8 cellular contexts compared by ENCODE assay signal in genomic region chr3:16884748-16885587, GRCh38. TPM values are rescaled to one million over a fixed set of nuclear protein-coding genes. Genes with fewer than 3 reads are reported as not detected.
DNase-seq lines count a peak whose midpoint lies in the region; ATAC-seq and TF ChIP-seq lines count a peak whose summit lies in the region.

Gene PLCL2 (plus strand): TSS chr3:16884955. CDS start chr3:16885040, 85 bp downstream.

- H3K27me3 ChIP-seq in OCI-LY3 (ENCODE audit: low read depth, low read length) (no peaks in the 10 kb centered on the region), testis (no peaks in the 10 kb centered on the region)

- DNase-seq in A172 (ENCODE audit: low spot score) = peak; percentile 16
- peak; percentile 58 for DNase-seq in activated T-helper 1 cell treated with anti-CD3 and anti-CD28 coated beads, Interleukin-12 subunit alpha, Interleukin-12 subunit beta, Interleukin-2, Interleukin-4 antibody, amounts not matched to agents 30 ng/mL and 10 ng/mL and 1 ng/mL, durations not matched to agents 14 hours and 24 hours and 36 hours (ENCODE audit: low spot score)
- peak; percentile 43 for DNase-seq in fibroblast of peridontal ligament (ENCODE audit: extremely low read depth)
- DNase-seq in neural crest cell (ENCODE audit: low read depth, low spot score) = peak; percentile 33
- no peak for DNase-seq in testis

- peaks cover 46% of the 10 kb centered on the region for H3K4me1 Mint-ChIP-seq in activated T-helper 1 cell treated with anti-CD3 and anti-CD28 coated beads, Interleukin-12 subunit alpha, Interleukin-12 subunit beta, Interleukin-2, Interleukin-4 antibody, amounts not matched to agents 30 ng/mL and 10 ng/mL and 1 ng/mL, durations not matched to agents 14 hours and 24 hours and 36 hours (ENCODE audit: low read depth)
- peaks cover 29% of the 10 kb centered on the region for H3K4me1 Mint-ChIP-seq in neural crest cell

- H4K20me1 ChIP-seq in OCI-LY3 (ENCODE audit: insufficient read depth, low read length) = peaks cover 8% of the 10 kb centered on the region; the same call in 1 of the 2 replicates

- H3K36me3 ChIP-seq in OCI-LY3 (replicated peaks; ENCODE audit: low read depth, low read length) = no peaks in the 10 kb centered on the region
- H3K36me3 ChIP-seq in testis (ENCODE audit: low read depth, missing control alignments) = no peaks in the 10 kb centered on the region

- peak within 1 kb of the TSS; percentile 89 for H3K9ac ChIP-seq in OCI-LY3 (ENCODE audit: low read length)

- TF ChIP-seq POLR2A in testis (IDR thresholded peaks at IDR 0.05) = no peak

- H3K4me3 ChIP-seq in OCI-LY3 (ENCODE audit: low read length) = peak within 1 kb of the TSS; percentile 84
- peak within 1 kb of the TSS; percentile 85 to 91 for H3K4me3 ChIP-seq in testis

- ATAC-seq in GM18858 (IDR thresholded peaks at IDR 0.05; ENCODE audit: unreplicated experiment) = peak; percentile 15
- ATAC-seq in HG03064 (IDR thresholded peaks at IDR 0.05; ENCODE audit: low read depth, unreplicated experiment) = peak; percentile 33

- H3K27ac ChIP-seq in OCI-LY3 (ENCODE audit: low read length) (peak within 1 kb of the TSS; percentile 70), testis (peak within 1 kb of the TSS; percentile 96 to 98)

- peaks cover 50% of the 10 kb centered on the region for H3K79me2 ChIP-seq in OCI-LY3 (ENCODE audit: low read length)

- H3K9me3 Mint-ChIP-seq in activated T-helper 1 cell treated with anti-CD3 and anti-CD28 coated beads, Interleukin-12 subunit alpha, Interleukin-12 subunit beta, Interleukin-2, Interleukin-4 antibody, amounts not matched to agents 30 ng/mL and 10 ng/mL and 1 ng/mL, durations not matched to agents 14 hours and 24 hours and 36 hours = no peaks in the 10 kb centered on the region
- H3K9me3 Mint-ChIP-seq in neural crest cell = no peaks in the 10 kb centered on the region

- 0 to 1% methylated on average over 35 to 87 of the region's 87 CpGs for WGBS in testis, 2 donors

- intact Hi-C loops in activated T-helper 1 cell treated with anti-CD3 and anti-CD28 coated beads, Interleukin-12 subunit alpha, Interleukin-12 subunit beta, Interleukin-2, Interleukin-4 antibody, amounts not matched to agents 30 ng/mL and 10 ng/mL and 1 ng/mL, durations not matched to agents 14 hours and 24 hours and 36 hours (cut with micrococcal nuclease) = loop anchor here (1.0 to 10.0 kb wide), 8 partner anchors 19 to 620 kb away; partner anchors contain the start of genes DPH3 and OXNAD1
- intact Hi-C loops in testis (cut with DNase I; ENCODE audit: low total_unique reads) = no loop called here

- H3K4me1 ChIP-seq in OCI-LY3 (ENCODE audit: low read length) = peaks cover 39% of the 10 kb centered on the region
- peaks cover 3% of the 10 kb centered on the region for H3K4me1 ChIP-seq in testis

- TF ChIP-seq CTCF in OCI-LY3 (IDR thresholded peaks at IDR 0.05; ENCODE audit: low read depth, low read length) (peak; percentile 17), neural crest cell (conservative IDR thresholded peaks at IDR 0.05) (no peak), testis (IDR thresholded peaks at IDR 0.05) (no peak)

- H3K36me3 Mint-ChIP-seq in activated T-helper 1 cell treated with anti-CD3 and anti-CD28 coated beads, Interleukin-12 subunit alpha, Interleukin-12 subunit beta, Interleukin-2, Interleukin-4 antibody, amounts not matched to agents 30 ng/mL and 10 ng/mL and 1 ng/mL, durations not matched to agents 14 hours and 24 hours and 36 hours (ENCODE audit: low read depth) = peaks cover 5% of the 10 kb centered on the region
- H3K36me3 Mint-ChIP-seq in neural crest cell (ENCODE audit: low read depth) = no peaks in the 10 kb centered on the region

- peak within 1 kb of the TSS; percentile 95 for H3K4me3 Mint-ChIP-seq in activated T-helper 1 cell treated with anti-CD3 and anti-CD28 coated beads, Interleukin-12 subunit alpha, Interleukin-12 subunit beta, Interleukin-2, Interleukin-4 antibody, amounts not matched to agents 30 ng/mL and 10 ng/mL and 1 ng/mL, durations not matched to agents 14 hours and 24 hours and 36 hours
- H3K4me3 Mint-ChIP-seq in neural crest cell = peak within 1 kb of the TSS; percentile 95

- no peaks in the 10 kb centered on the region for H3K9me3 ChIP-seq in OCI-LY3 (ENCODE audit: insufficient read depth, low read length)
- no peaks in the 10 kb centered on the region for H3K9me3 ChIP-seq in testis

- peak within 1 kb of the TSS; percentile 96 for H3K27ac Mint-ChIP-seq in activated T-helper 1 cell treated with anti-CD3 and anti-CD28 coated beads, Interleukin-12 subunit alpha, Interleukin-12 subunit beta, Interleukin-2, Interleukin-4 antibody, amounts not matched to agents 30 ng/mL and 10 ng/mL and 1 ng/mL, durations not matched to agents 14 hours and 24 hours and 36 hours
- peak within 1 kb of the TSS; percentile 91 for H3K27ac Mint-ChIP-seq in neural crest cell (ENCODE audit: unreplicated experiment)

- peak within 1 kb of the TSS; percentile 90 for H2AFZ ChIP-seq in OCI-LY3 (ENCODE audit: low read depth, low read length)

- peak within 1 kb of the TSS; percentile 89 for H3K4me2 ChIP-seq in OCI-LY3 (ENCODE audit: low read length)

- peaks cover 4% of the 10 kb centered on the region for H3K27me3 Mint-ChIP-seq in activated T-helper 1 cell treated with anti-CD3 and anti-CD28 coated beads, Interleukin-12 subunit alpha, Interleukin-12 subunit beta, Interleukin-2, Interleukin-4 antibody, amounts not matched to agents 30 ng/mL and 10 ng/mL and 1 ng/mL, durations not matched to agents 14 hours and 24 hours and 36 hours (ENCODE audit: insufficient read depth)
- H3K27me3 Mint-ChIP-seq in neural crest cell (ENCODE audit: low read depth) = no peaks in the 10 kb centered on the region

RNA-seq across cellular contexts. Expression of gene PLCL2, which starts in this region (rescaled TPM):
- 3.3 and 4.0 TPM in 2 replicates for total RNA-seq in A172 (2014; rRNA removed; shearing (Covaris generic))
- 14.9 and 15.0 TPM in 2 replicates for total RNA-seq in activated T-helper 1 cell treated with anti-CD3 and anti-CD28 coated beads, Interleukin-12 subunit alpha, Interleukin-12 subunit beta, Interleukin-2, Interleukin-4 antibody, amounts not matched to agents 30 ng/mL and 10 ng/mL and 1 ng/mL, durations not matched to agents 14 hours and 24 hours and 36 hours
- 9.4 and 10.5 TPM in 2 replicates for total RNA-seq in neural crest cell
- total RNA-seq in testis = 10 to 100 TPM; 15.0 to 23.0 TPM
- 10.7 TPM for polyA plus RNA-seq in testis (ENCODE audit: insufficient read depth, low read depth, low replicate concordance)
